Comparison of ENCODE assay signal across 8 cellular contexts in the genomic region with DNA sequence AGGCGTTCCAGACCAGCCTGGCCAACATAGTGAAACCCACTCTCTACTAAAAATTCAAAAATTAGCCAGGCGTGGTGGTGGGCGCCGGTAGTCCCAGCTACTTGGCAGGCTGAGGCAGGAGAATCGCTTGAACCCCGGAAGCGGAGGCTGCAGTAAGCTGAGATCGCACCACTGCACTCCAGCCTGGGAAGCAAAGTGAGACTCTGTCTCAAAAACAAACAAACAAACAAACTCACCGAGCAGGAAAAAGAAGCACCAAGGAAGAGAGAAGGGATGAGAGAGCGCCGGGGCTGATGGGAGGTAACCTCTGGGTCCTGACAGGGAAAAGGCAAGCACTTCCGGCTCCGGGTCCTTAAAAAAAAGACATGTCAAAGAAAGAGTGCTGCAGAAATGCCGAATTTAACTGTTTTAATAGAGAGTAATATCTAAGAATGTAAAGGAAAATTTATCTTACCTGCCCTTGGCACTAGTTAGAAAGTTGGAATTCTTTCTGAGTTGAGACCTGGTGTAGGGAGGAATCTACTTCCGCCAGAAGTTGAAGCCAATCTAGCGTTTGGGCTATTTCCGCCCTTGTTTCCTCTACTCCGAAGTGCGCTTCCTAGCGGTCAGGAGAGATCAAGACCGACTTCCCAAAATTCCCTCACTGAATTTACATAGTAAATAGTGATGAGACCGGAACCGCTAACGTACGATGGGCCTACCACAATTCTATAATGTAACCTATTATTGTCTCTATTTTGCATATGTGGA. TPM values are rescaled to one million over a fixed set of nuclear protein-coding genes. Genes with fewer than 3 reads are reported as not detected.
DNase-seq lines count a peak whose midpoint lies in the region; FAIRE-seq lines count a peak whose summit lies in the region.

No MANE protein-coding gene starts in this region.

- no peak overlapping the region for H2AK5ac ChIP-seq in neuronal stem cell (ENCODE audit: low read depth, low read length)

- H4K91ac ChIP-seq in neuronal stem cell (ENCODE audit: low read depth, low read length, poor library complexity) = no peak overlapping the region

- H3K36me3 ChIP-seq in HAP-1 (replicated peaks) (peaks cover 12% of the 10 kb centered on the region), MG63 (peaks cover 26% of the 10 kb centered on the region), neuronal stem cell (replicated peaks in 1 of 2; ENCODE audit: control insufficient read depth in 2 of 2, insufficient read depth in 2 of 2, low read length in 2 of 2) (peaks cover 6 to 22% of the 10 kb centered on the region in 2 donors)

- peak overlapping the region; percentile 95 for H3K9ac ChIP-seq in neuronal stem cell (ENCODE audit: low read depth, low read length, poor library complexity)

- H4K8ac ChIP-seq in neuronal stem cell (ENCODE audit: low read depth, low read length) = no peak overlapping the region

- no peak overlapping the region for H2BK120ac ChIP-seq in neuronal stem cell (ENCODE audit: low read depth, low read length)

- DNase-seq in GM03348 (ENCODE audit: low spot score) (peak; percentile 92), HAP-1 (ENCODE audit: low spot score in 2 of 2) (peak; percentile 89 to 94), MG63 (peak; percentile 87), SIG-M5 (lab: John Stamatoyannopoulos, UW) (peak; percentile 74), frontal cortex (ENCODE audit: low spot score in 2 of 2) (peak; percentile 81 to 87), neuronal stem cell (ENCODE audit: low spot score) (peak; percentile 87), substantia nigra (lab: John Stamatoyannopoulos, UW) (peak in 48 of 49 donors; percentile 27 to 92 (median 72))
- DNase-seq in activated naive CD4-positive, alpha-beta T cell treated with Interleukin-2 at 50 U/mL for 16 hours = peak; percentile 76

- no peak overlapping the region for H2BK5ac ChIP-seq in neuronal stem cell (ENCODE audit: low read length)

- no peak overlapping the region for H3K18ac ChIP-seq in neuronal stem cell (ENCODE audit: low read length)

- H2BK12ac ChIP-seq in neuronal stem cell (ENCODE audit: low read length) = no peak overlapping the region

- no peak overlapping the region for H3K23ac ChIP-seq in neuronal stem cell (ENCODE audit: low read depth, low read length, poor library complexity)

- H3K4me1 ChIP-seq in HAP-1 (peaks cover 7% of the 10 kb centered on the region), neuronal stem cell (ENCODE audit: control insufficient read depth in 2 of 2, insufficient read depth in 1 of 2, low read depth in 1 of 2, low read length in 2 of 2) (peaks cover 3 to 5% of the 10 kb centered on the region in 2 donors)

- peaks cover 11% of the 10 kb centered on the region for H3K79me1 ChIP-seq in neuronal stem cell (ENCODE audit: low read depth, low read length)

- H3K4ac ChIP-seq in neuronal stem cell (ENCODE audit: low read length) = no peak overlapping the region

- in situ Hi-C loops in HAP-1 (cut with MboI; ENCODE audit: low sequenced_read_pairs) = no loop called here

- H3K4me3 ChIP-seq in HAP-1 (peak overlapping the region; percentile 73), MG63 (peak overlapping the region; percentile 87), neuronal stem cell (ENCODE audit: low read length in 2 of 2) (peak overlapping the region; percentile 85 to 97)

- H3K9me3 ChIP-seq in HAP-1 = no peaks in the 10 kb centered on the region
- no peaks in the 10 kb centered on the region for H3K9me3 ChIP-seq in MG63
- no peaks in the 10 kb centered on the region for H3K9me3 ChIP-seq in neuronal stem cell (replicated peaks in 1 of 2; ENCODE audit: control insufficient read depth in 2 of 2, insufficient read depth in 1 of 2, low read depth in 1 of 2, low read length in 2 of 2)

- peak overlapping the region; percentile 87 for H3K14ac ChIP-seq in neuronal stem cell (ENCODE audit: low read length)

- no peak overlapping the region for H2BK15ac ChIP-seq in neuronal stem cell (ENCODE audit: low read length)

- H3K27me3 ChIP-seq in HAP-1 (ENCODE audit: low read depth) = no peaks in the 10 kb centered on the region
- H3K27me3 ChIP-seq in MG63 = no peaks in the 10 kb centered on the region
- no peaks in the 10 kb centered on the region for H3K27me3 ChIP-seq in neuronal stem cell (ENCODE audit: control insufficient read depth in 3 of 3, insufficient read depth in 3 of 3, low read depth in 1 of 3, low read length in 3 of 3)

- H3K4me2 ChIP-seq in neuronal stem cell (ENCODE audit: insufficient read depth, low read length, poor library complexity, severe bottlenecking) = peak overlapping the region; percentile 63

- WGBS in neuronal stem cell (ENCODE audit: extremely low coverage in 2 of 2, insufficient read length in 2 of 2, insufficient replicate concordance in 1 of 2), 2 donors = no CpG with 5 or more reads among the region's 25 CpGs

- peak overlapping the region; percentile 91 for H2AFZ ChIP-seq in neuronal stem cell (ENCODE audit: low read length)

- no peak overlapping the region for H3K27ac ChIP-seq in neuronal stem cell (replicated peaks; ENCODE audit: low read length)
- H3K27ac ChIP-seq in substantia nigra (ENCODE audit: low read depth, low read length, poor library complexity, severe bottlenecking) = peak overlapping the region; percentile 88

- FAIRE-seq in frontal cortex (lab: Jason Lieb, UNC) = peak; percentile 24

RNA-seq across cellular contexts. Expression of gene EFCAB12, which starts 29.1 kb away (rescaled TPM):
- total RNA-seq in MG63 (2014; rRNA removed; shearing (Covaris generic); ENCODE audit: low replicate concordance) = 0.03 TPM in 1 of 2 replicates, not detected in the other
- total RNA-seq in frontal cortex = 0.41 TPM
- polyA plus RNA-seq in neuronal stem cell (2013, experiment 1 of 2) = 1.3 TPM
- 1.2 TPM for polyA plus RNA-seq in neuronal stem cell (2013, experiment 2 of 2)

RNA-seq across cellular contexts. Expression of gene MBD4, which starts 40.4 kb away (rescaled TPM):
- total RNA-seq in MG63 (2014; rRNA removed; shearing (Covaris generic); ENCODE audit: low replicate concordance) = 17.2 and 26.5 TPM in 2 replicates
- 24.5 TPM for total RNA-seq in frontal cortex
- 46.1 TPM for polyA plus RNA-seq in neuronal stem cell (2013, experiment 1 of 2)
- polyA plus RNA-seq in neuronal stem cell (2013, experiment 2 of 2) = 47.3 TPM

RNA-seq across cellular contexts. Expression of gene IFT122, which starts 40.7 kb away (rescaled TPM):
- total RNA-seq in MG63 (2014; rRNA removed; shearing (Covaris generic); ENCODE audit: low replicate concordance) = 25.3 and 45.7 TPM in 2 replicates
- total RNA-seq in frontal cortex = 30.2 TPM
- 22.3 TPM for polyA plus RNA-seq in neuronal stem cell (2013, experiment 1 of 2)
- 21.0 TPM for polyA plus RNA-seq in neuronal stem cell (2013, experiment 2 of 2)
